In the genomic region with DNA sequence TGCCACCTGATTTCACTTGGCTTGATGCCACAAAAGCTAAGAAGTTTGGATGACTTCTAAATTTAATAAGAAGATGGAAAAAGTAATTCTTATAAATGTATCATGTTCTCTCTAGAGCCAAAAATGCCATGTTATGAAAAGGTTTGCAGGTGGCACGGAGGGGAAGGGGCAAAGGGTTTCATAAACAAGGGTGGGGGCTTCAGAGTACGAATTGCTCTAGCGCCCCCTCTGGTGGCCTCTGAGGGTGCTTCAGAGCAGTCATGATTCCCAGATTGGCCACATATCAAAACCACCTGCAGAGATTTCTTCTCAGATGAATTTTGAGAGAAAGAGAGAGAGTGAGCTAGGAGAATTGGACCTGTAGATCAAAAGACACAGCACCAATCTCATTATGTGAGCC, we compare ENCODE assay signal across 9 cellular contexts.
DNase-seq lines count a peak whose midpoint lies in the region; ATAC-seq and TF ChIP-seq lines count a peak whose summit lies in the region.
"Had no signal": no experiment of that assay in that cellular context is flagged by ENCODE, and none has a peak within 500 bp of the region (broad histone marks: within the 10 kb centered on the region; RNA-seq: fewer than 3 reads in every experiment).

No MANE protein-coding gene starts in this region.

- H3K9me3 ChIP-seq in DND-41 (ENCODE audit: insufficient read depth, low read length, severe bottlenecking) (no peaks in the 10 kb centered on the region), fibroblast of lung (ENCODE audit: control insufficient read depth, insufficient read depth, low read depth, low read length) (no peaks in the 10 kb centered on the region), psoas muscle (no peaks in the 10 kb centered on the region)
- H3K9me3 ChIP-seq: gastrocnemius medialis had no signal

- no peaks in the 10 kb centered on the region for H3K36me3 ChIP-seq in DND-41 (ENCODE audit: insufficient read depth, low read length)
- H3K36me3 ChIP-seq in fibroblast of lung (ENCODE audit: control insufficient read depth, insufficient read depth, low read length) = no peaks in the 10 kb centered on the region
- no peaks in the 10 kb centered on the region for H3K36me3 ChIP-seq in psoas muscle (ENCODE audit: insufficient read depth in 1 of 2, low read depth in 1 of 2)
- H3K36me3 ChIP-seq: gastrocnemius medialis had no signal

- intact Hi-C loops in psoas muscle (cut with DNase I) = no loop called here

- DNase-seq in DND-41 (peak; percentile 10), NCI-H748 treated with DMSO at 0.1 percent for 48 hours (lab: John Stamatoyannopoulos, UW) (peak; percentile 4), fibroblast of lung (ENCODE audit: low read depth in 2 of 2) (no peak), psoas muscle (no peak), putamen (ENCODE audit: low spot score) (no peak)
- no peak for DNase-seq in activated CD4-positive, CD25-positive, alpha-beta regulatory T cell treated with anti-CD3 and anti-CD28 coated beads, Interleukin-2, amount 50 U/mL, for 72 hours
- DNase-seq: gastrocnemius medialis had no signal

- 33 to 37% (median 33%) methylated on average over 3 of the region's 3 CpGs for WGBS in psoas muscle, 3 donors

- TF ChIP-seq CTCF in 22Rv1 (IDR thresholded peaks at IDR 0.05) = peak; percentile 79
- TF ChIP-seq CTCF in DND-41 (IDR thresholded peaks at IDR 0.05; ENCODE audit: borderline replicate concordance, extremely low read depth, low read length, poor library complexity, severe bottlenecking) = peak; percentile 52
- peak; percentile 19 to 23 for TF ChIP-seq CTCF in fibroblast of lung (conservative IDR thresholded peaks at IDR 0.05 in 1 of 2, IDR thresholded peaks at IDR 0.05 in 1 of 2; ENCODE audit: low read depth in 1 of 2, low read length in 2 of 2)
- no peak for TF ChIP-seq CTCF in psoas muscle (IDR thresholded peaks at IDR 0.05)

- H2AFZ ChIP-seq in DND-41 (ENCODE audit: low read depth, low read length) (no peak overlapping the region), fibroblast of lung (ENCODE audit: low read length) (no peak overlapping the region)

- ATAC-seq in DND-41 (ENCODE audit: insufficient read depth, low read depth) (no peak), psoas muscle (no peak), HG03342 (IDR thresholded peaks at IDR 0.05; ENCODE audit: unreplicated experiment) (no peak)
- ATAC-seq: gastrocnemius medialis had no signal

- H3K4me3 ChIP-seq in DND-41 (ENCODE audit: low read depth in 1 of 2, low read length in 2 of 2) (no peak overlapping the region), fibroblast of lung (replicated peaks in 1 of 4; ENCODE audit: control extremely low read depth in 1 of 4, insufficient read depth in 1 of 4, low read depth in 3 of 4, low read length in 4 of 4) (no peak overlapping the region), psoas muscle (no peak overlapping the region)
- H3K4me3 ChIP-seq: gastrocnemius medialis had no signal

- H4K20me1 ChIP-seq in DND-41 (ENCODE audit: insufficient read depth, low read length) = no peaks in the 10 kb centered on the region
- H4K20me1 ChIP-seq in fibroblast of lung (ENCODE audit: control insufficient read depth, extremely low read depth, insufficient read depth, low read length) = no peaks in the 10 kb centered on the region

- H3K9ac ChIP-seq in DND-41 (ENCODE audit: low read depth, low read length) = no peak overlapping the region
- no peak overlapping the region for H3K9ac ChIP-seq in fibroblast of lung (ENCODE audit: insufficient read depth, low read length)

- H3K79me2 ChIP-seq in DND-41 (ENCODE audit: insufficient read depth, low read length) (no peaks in the 10 kb centered on the region), fibroblast of lung (ENCODE audit: control insufficient read depth, insufficient read depth, low read length) (no peaks in the 10 kb centered on the region)

- H3K27me3 ChIP-seq in DND-41 (ENCODE audit: insufficient read depth, low read length, poor library complexity) (peaks cover 26% of the 10 kb centered on the region), fibroblast of lung (ENCODE audit: control insufficient read depth, insufficient read depth, low read length) (no peaks in the 10 kb centered on the region), psoas muscle (ENCODE audit: insufficient read depth in 3 of 3, low read length in 2 of 3) (no peaks in the 10 kb centered on the region)
- H3K27me3 ChIP-seq: gastrocnemius medialis had no signal

- H3K4me2 ChIP-seq in DND-41 (ENCODE audit: insufficient read depth, low read length) = no peak overlapping the region
- H3K4me2 ChIP-seq in fibroblast of lung (ENCODE audit: extremely low read depth, insufficient read depth, low read length) = no peak overlapping the region

- H3K27ac ChIP-seq in 22Rv1 = no peak overlapping the region
- H3K27ac ChIP-seq in DND-41 (ENCODE audit: low read length) = no peak overlapping the region
- H3K27ac ChIP-seq in fibroblast of lung (ENCODE audit: insufficient read depth, low read length) = no peak overlapping the region
- no peak overlapping the region for H3K27ac ChIP-seq in psoas muscle
- H3K27ac ChIP-seq: gastrocnemius medialis had no signal

- H3K4me1 ChIP-seq in DND-41 (ENCODE audit: insufficient read depth, low read length) (peaks cover 8% of the 10 kb centered on the region), fibroblast of lung (ENCODE audit: control insufficient read depth, extremely low read depth, insufficient read depth, low read length) (no peaks in the 10 kb centered on the region), psoas muscle (no peaks in the 10 kb centered on the region)
- H3K4me1 ChIP-seq: gastrocnemius medialis had no signal

Comparison
In these comparisons a context has a peak if more than half of its experiments do, and no peak if none do; other contexts are left out.
1. DNase-seq: peak in DND-41 (single experiment) and NCI-H748 treated with DMSO at 0.1 percent for 48 hours (single experiment); none in fibroblast of lung (0 of 2), psoas muscle (0 of 2), activated CD4-positive, CD25-positive, alpha-beta regulatory T cell treated with anti-CD3 and anti-CD28 coated beads, Interleukin-2, amount 50 U/mL, for 72 hours (single experiment) and putamen (single experiment).